In the genomic region with DNA sequence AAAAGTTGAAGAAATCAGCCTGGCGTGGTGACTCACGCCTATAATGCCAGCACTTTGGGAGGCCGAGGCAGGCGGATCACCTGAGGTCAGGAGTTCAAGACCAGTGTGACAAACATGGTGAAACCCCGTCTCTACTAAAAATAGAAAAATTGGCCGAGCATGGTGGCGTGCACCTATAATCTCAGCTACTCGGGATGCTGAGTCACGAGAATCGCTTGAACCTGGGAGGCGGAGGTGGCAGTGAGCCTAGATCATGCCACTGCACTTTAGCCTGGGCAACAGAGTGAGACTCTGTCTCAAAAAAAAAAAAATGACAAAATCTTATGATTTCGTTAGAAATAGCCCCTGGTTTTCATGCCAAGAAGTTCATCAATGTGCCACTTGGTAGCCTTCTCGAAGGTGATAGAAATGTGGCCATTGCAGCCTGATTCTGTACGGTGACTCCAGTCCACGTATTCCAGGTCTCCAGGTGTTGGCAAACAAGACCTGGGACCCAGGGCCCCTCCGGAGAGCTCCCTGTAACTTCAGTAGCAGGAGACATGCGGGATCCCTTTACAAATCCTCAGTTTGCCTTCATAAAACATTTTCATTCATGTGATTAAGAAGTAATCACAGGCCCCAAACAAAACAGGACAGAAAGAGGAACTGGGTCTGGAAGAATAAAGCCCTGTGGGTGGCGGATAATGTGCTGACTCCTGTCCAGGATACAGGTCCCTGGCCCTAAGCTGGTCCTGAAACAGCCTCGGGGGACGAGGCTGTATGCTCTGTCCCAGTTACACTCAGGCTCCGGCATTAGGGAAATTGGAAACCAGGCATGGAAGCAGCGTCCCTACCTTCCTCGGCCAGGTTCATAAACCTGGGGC, we compare ENCODE assay signal across 1 cellular context.
TF ChIP-seq lines count a peak whose summit lies in the region.

No MANE protein-coding gene starts in this region.

TF ChIP-seq in HCT116, 20 proteins besides CTCF, POLR2A, EP300 and RAD21 (continued from another document):
- no peak for TF ChIP-seq ZBTB33 (IDR thresholded peaks at IDR 0.05; ENCODE audit: extremely low read depth, insufficient replicate concordance, low read length)
- no peak for TF ChIP-seq EZH2phosphoT487 (IDR thresholded peaks at IDR 0.05; ENCODE audit: borderline replicate concordance)
- TF ChIP-seq EZH2 (IDR thresholded peaks at IDR 0.05) = no peak
- no peak for TF ChIP-seq ELF1 (IDR thresholded peaks at IDR 0.05; ENCODE audit: borderline replicate concordance, low read depth)
- no peak for TF ChIP-seq YY1 (IDR thresholded peaks at IDR 0.05; ENCODE audit: extremely low read depth, insufficient replicate concordance, low read depth, low read length)
- TF ChIP-seq ZNF274 (IDR thresholded peaks at IDR 0.05; ENCODE audit: low read depth, low read length) = no peak
- TF ChIP-seq SRF (IDR thresholded peaks at IDR 0.05; ENCODE audit: low read depth) = 0 out of 2 replicates have a peak, but pooled peaks have one; percentile 4
- peak; percentile 86 for TF ChIP-seq CBX3 (IDR thresholded peaks at IDR 0.05; ENCODE audit: low read depth)
- no peak for TF ChIP-seq SIN3A (IDR thresholded peaks at IDR 0.05; ENCODE audit: low read depth)
